ENCODE assay signal across 14 cellular contexts in genomic region chr2:43274055-43274454, GRCh38. TPM values are rescaled to one million over a fixed set of nuclear protein-coding genes. Genes with fewer than 3 reads are reported as not detected.
A peak's percentile ranks its signal among the peaks of the same experiment; 100 is the strongest.
DNase-seq lines count a peak whose midpoint lies in the region; ATAC-seq lines count a peak whose summit lies in the region.
"Had no signal": no experiment of that assay in that cellular context is flagged by ENCODE, and none has a peak within 500 bp of the region (broad histone marks: within the 10 kb centered on the region; RNA-seq: fewer than 3 reads in every experiment).

No MANE protein-coding gene starts in this region.

- ATAC-seq in stimulated activated effector memory CD8-positive, alpha-beta T cell treated with anti-CD3 and anti-CD28 coated beads, Interleukin-12 subunit alpha, Interleukin-12 subunit beta, amount 100 ng/mL, for 72 hours: peak; percentile 41
- no peak for ATAC-seq in HG03139 (IDR thresholded peaks at IDR 0.05; ENCODE audit: unreplicated experiment)
- ATAC-seq: pancreas had no signal

- DNase-seq in EL (peak; percentile 38), LHCN-M2 (ENCODE audit: low read depth) (peak; percentile 43), islet precursor cell (peak; percentile 74), activated gamma-delta T cell (lab: John Stamatoyannopoulos, UW) (no peak), amygdala (lab: John Stamatoyannopoulos, UW) (no peak)
- no peak for DNase-seq in stimulated activated effector memory CD8-positive, alpha-beta T cell treated with anti-CD3 and anti-CD28 coated beads, Interleukin-12 subunit alpha, Interleukin-12 subunit beta, amount 100 ng/mL, for 72 hours (ENCODE audit: low spot score in 2 of 2)
- DNase-seq: H7, hypothalamus, NCI-H2029 treated with DMSO at 0.1 percent for 48 hours, NCI-H510A, pancreas, stomach had no signal

- H3K9me3 Mint-ChIP-seq in stimulated activated effector memory CD8-positive, alpha-beta T cell treated with anti-CD3 and anti-CD28 coated beads, Interleukin-12 subunit alpha, Interleukin-12 subunit beta, amount 100 ng/mL, for 72 hours: no peaks in the 10 kb centered on the region
- H3K9me3 Mint-ChIP-seq: activated T-cell treated with anti-CD3 and anti-CD28 coated beads, Interleukin-2, amount 50 U/mL, for 24 hours had no signal

- H3K4me3 Mint-ChIP-seq in stimulated activated effector memory CD8-positive, alpha-beta T cell treated with anti-CD3 and anti-CD28 coated beads, Interleukin-12 subunit alpha, Interleukin-12 subunit beta, amount 100 ng/mL, for 72 hours: no peak overlapping the region
- H3K4me3 Mint-ChIP-seq: activated T-cell treated with anti-CD3 and anti-CD28 coated beads, Interleukin-2, amount 50 U/mL, for 24 hours had no signal

- H3K27ac Mint-ChIP-seq in stimulated activated effector memory CD8-positive, alpha-beta T cell treated with anti-CD3 and anti-CD28 coated beads, Interleukin-12 subunit alpha, Interleukin-12 subunit beta, amount 100 ng/mL, for 72 hours: peak overlapping the region; percentile 15

- H3K4me1 Mint-ChIP-seq in stimulated activated effector memory CD8-positive, alpha-beta T cell treated with anti-CD3 and anti-CD28 coated beads, Interleukin-12 subunit alpha, Interleukin-12 subunit beta, amount 100 ng/mL, for 72 hours: peaks cover 35% of the 10 kb centered on the region

- peaks cover 36% of the 10 kb centered on the region for H3K36me3 Mint-ChIP-seq in stimulated activated effector memory CD8-positive, alpha-beta T cell treated with anti-CD3 and anti-CD28 coated beads, Interleukin-12 subunit alpha, Interleukin-12 subunit beta, amount 100 ng/mL, for 72 hours

RNA-seq across cellular contexts. Expression of gene ZFP36L2, which starts 47.6 kb away (rescaled TPM):
- total RNA-seq in LHCN-M2 (2014; rRNA removed): 8.3 and 9.4 TPM in 2 replicates
- polyA plus RNA-seq in LHCN-M2 (2012): 8.4 TPM

Comparison
In these comparisons a context has a peak if more than half of its experiments do, and no peak if none do; other contexts are left out.
1. DNase-seq: peak in EL (single experiment), LHCN-M2 (single experiment) and islet precursor cell (single experiment); none in stimulated activated effector memory CD8-positive, alpha-beta T cell treated with anti-CD3 and anti-CD28 coated beads, Interleukin-12 subunit alpha, Interleukin-12 subunit beta, amount 100 ng/mL, for 72 hours (0 of 2), activated gamma-delta T cell (single experiment) and amygdala (0 of 56).